Comparison of ENCODE assay signal across 22 cellular contexts in the genomic region with DNA sequence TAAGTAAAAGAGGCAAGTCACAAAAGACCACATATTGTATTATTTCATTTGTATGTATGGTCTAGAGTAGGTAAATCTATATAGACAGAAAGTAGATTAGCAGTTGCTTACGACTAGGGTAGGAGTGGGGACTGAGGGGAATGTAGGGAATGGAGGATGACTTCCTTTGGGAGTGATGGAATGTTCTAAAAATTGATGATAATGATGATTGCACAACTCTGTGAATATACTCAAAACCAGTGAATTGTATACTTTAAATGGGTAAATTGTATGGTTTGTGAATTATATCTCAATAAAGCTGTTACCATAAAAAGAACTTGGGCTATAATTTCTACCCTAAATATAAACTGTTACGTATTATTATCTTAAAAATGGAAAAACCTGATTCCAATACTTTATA. TPM values are rescaled to one million over a fixed set of nuclear protein-coding genes. Genes with fewer than 3 reads are reported as not detected.
A peak's percentile ranks its signal among the peaks of the same experiment; 100 is the strongest.
DNase-seq lines count a peak whose midpoint lies in the region; ATAC-seq, FAIRE-seq and TF ChIP-seq lines count a peak whose summit lies in the region.
"Had no signal": no experiment of that assay in that cellular context is flagged by ENCODE, and none has a peak within 500 bp of the region (broad histone marks: within the 10 kb centered on the region; RNA-seq: fewer than 3 reads in every experiment).

No MANE protein-coding gene starts in this region.

- no peak for TF ChIP-seq RAD21 in K562 (CRISPR knock-in tag; conservative IDR thresholded peaks at IDR 0.05 in 1 of 2, IDR thresholded peaks at IDR 0.05 in 1 of 2)

- no peak for TF ChIP-seq POLR2A in K562 (conservative IDR thresholded peaks at IDR 0.05)
- no peak for TF ChIP-seq POLR2A in endothelial cell of umbilical vein (IDR thresholded peaks at IDR 0.05; ENCODE audit: low read depth, low read length)
- TF ChIP-seq POLR2A in transverse colon (IDR thresholded peaks at IDR 0.05) = no peak

- no peaks in the 10 kb centered on the region for H4K20me1 ChIP-seq in K562 (replicated peaks; ENCODE audit: control insufficient read depth, insufficient read depth, low read length)
- H4K20me1 ChIP-seq in endothelial cell of umbilical vein (replicated peaks; ENCODE audit: control insufficient read depth, extremely low read depth, insufficient read depth, low read length) = no peaks in the 10 kb centered on the region

- ATAC-seq in K562 (no peak), GM21423 (IDR thresholded peaks at IDR 0.05; ENCODE audit: unreplicated experiment) (no peak)
- ATAC-seq: GM23338, HCT116 had no signal

- DNase-seq in D721Med (ENCODE audit: insufficient read length, low spot score) (no peak), K562 (ENCODE audit: extremely low read depth in 1 of 4, low spot score in 3 of 4) (no peak), endothelial cell of umbilical vein (ENCODE audit: low read depth, low spot score) (no peak), transverse colon (no peak)
- DNase-seq in activated CD8-positive, alpha-beta memory T cell treated with anti-CD3 and anti-CD28 coated beads, Interleukin-2, amount 50 U/mL, for 4 hours = no peak
- DNase-seq: ACHN; AML-193; Caco-2; CD4-positive, alpha-beta T cell; DMS153; DMS79; GF-D8; H7; HFFc6; KBM-7 had no signal

- H3K79me2 ChIP-seq in K562 (ENCODE audit: control insufficient read depth, insufficient read depth, low read length) = no peaks in the 10 kb centered on the region
- H3K79me2 ChIP-seq in endothelial cell of umbilical vein (ENCODE audit: control insufficient read depth, insufficient read depth, low read length) = no peaks in the 10 kb centered on the region

- no peak overlapping the region for H3K4me3 ChIP-seq in K562
- no peak overlapping the region for H3K4me3 ChIP-seq in endothelial cell of umbilical vein (replicated peaks in 1 of 3; ENCODE audit: insufficient read depth in 1 of 3, low read depth in 1 of 3, low read length in 3 of 3)
- no peak overlapping the region for H3K4me3 ChIP-seq in transverse colon
- H3K4me3 ChIP-seq: GM23338 had no signal

- H2AFZ ChIP-seq in K562 (ENCODE audit: low read depth, low read length) = no peak overlapping the region
- H2AFZ ChIP-seq in endothelial cell of umbilical vein (ENCODE audit: low read depth, low read length) = no peak overlapping the region
- H2AFZ ChIP-seq: GM23338 had no signal

- no peak overlapping the region for H3K4me2 ChIP-seq in K562 (ENCODE audit: insufficient read depth, low read length)
- H3K4me2 ChIP-seq in endothelial cell of umbilical vein (ENCODE audit: insufficient read depth, low read length) = no peak overlapping the region
- H3K4me2 ChIP-seq: GM23338 had no signal

- H3K4me1 ChIP-seq in K562 (replicated peaks in 1 of 2; ENCODE audit: control insufficient read depth in 2 of 2, insufficient read depth in 2 of 2, low read length in 2 of 2) (no peaks in the 10 kb centered on the region), endothelial cell of umbilical vein (ENCODE audit: control insufficient read depth, extremely low read depth, insufficient read depth, low read length) (no peaks in the 10 kb centered on the region), transverse colon (no peaks in the 10 kb centered on the region)
- H3K4me1 ChIP-seq: Caco-2 had no signal

- CTCF ChIA-PET in K562 (lab: Yijun Ruan, JAX; ENCODE audit: low intra/inter-chr PET ratio) = no interaction called here
- CTCF ChIA-PET in endothelial cell of umbilical vein (lab: Charles Lee) = interaction anchor here (1.2 to 1.7 kb wide), 2 partner anchors 9 to 23 kb away, joined by 3 to 4 read pairs; no protein-coding TSS in a partner anchor

- dilution Hi-C loops in endothelial cell of umbilical vein (cut with MboI; ENCODE audit: extremely low pct_ligation_motif_present, low sequenced_read_pairs) = no loop called here

- FAIRE-seq in D721Med (lab: Jason Lieb, UNC) (peak; percentile 53), K562 (lab: Jason Lieb, UNC) (no peak), endothelial cell of umbilical vein (lab: Jason Lieb, UNC) (peak; percentile 61)
- FAIRE-seq: GM12891, GM18507 had no signal

- H3K9me3 ChIP-seq in K562 (replicated peaks; ENCODE audit: control insufficient read depth, insufficient read depth, low read depth, low read length) (no peaks in the 10 kb centered on the region), endothelial cell of umbilical vein (replicated peaks; ENCODE audit: control insufficient read depth, insufficient read depth, low read length) (no peaks in the 10 kb centered on the region), transverse colon (no peaks in the 10 kb centered on the region)
- H3K9me3 ChIP-seq: Caco-2 had no signal

- H3K9ac ChIP-seq in K562 (ENCODE audit: insufficient read depth in 1 of 2, low read depth in 2 of 2, low read length in 2 of 2) (no peak overlapping the region), endothelial cell of umbilical vein (replicated peaks; ENCODE audit: extremely low read depth, insufficient read depth, low read length) (no peak overlapping the region)

- WGBS in K562 (ENCODE audit: insufficient coverage, low coverage, missing lambda C conversion rate) = 52% methylated on average over 2 of the region's 2 CpGs
- WGBS in transverse colon (ENCODE audit: low coverage in 1 of 2), 2 donors = 77 to 85% methylated on average over 2 of the region's 2 CpGs

- H3K9me1 ChIP-seq in K562 (ENCODE audit: control insufficient read depth, insufficient read depth, low read length) (no peaks in the 10 kb centered on the region), endothelial cell of umbilical vein (replicated peaks; ENCODE audit: control insufficient read depth, extremely low read depth, insufficient read depth, low read length) (no peaks in the 10 kb centered on the region)

- TF ChIP-seq EP300 in K562 (IDR thresholded peaks at IDR 0.05; ENCODE audit: low read length) (no peak), transverse colon (IDR thresholded peaks at IDR 0.05; ENCODE audit: low read depth) (no peak)

- POLR2A ChIA-PET in K562 (lab: Yijun Ruan, JAX) (interaction anchor here (0.6 to 1.6 kb wide), 2 partner anchors 11 to 15 kb away, joined by 3 to 4 read pairs; no protein-coding TSS in a partner anchor), endothelial cell of umbilical vein (lab: Charles Lee) (no interaction called here)

- intact Hi-C loops in K562 (cut with micrococcal nuclease) = no loop called here
- intact Hi-C loops in endothelial cell of umbilical vein (cut with micrococcal nuclease) = no loop called here
- intact Hi-C loops in transverse colon (cut with DNase I; ENCODE audit: low total_unique reads) = no loop called here

- BruUV-seq in K562 (replicated peaks; lab: Mats Ljungman, UMichigan) (no TSS peak), endothelial cell of umbilical vein (replicated peaks; lab: Mats Ljungman, UMichigan) (no TSS peak)

- H3K27ac ChIP-seq in K562 (ENCODE audit: extremely low read depth, low read depth, low read length) = no peak overlapping the region
- no peak overlapping the region for H3K27ac ChIP-seq in endothelial cell of umbilical vein (ENCODE audit: insufficient read depth, low read depth, low read length)
- no peak overlapping the region for H3K27ac ChIP-seq in transverse colon
- H3K27ac ChIP-seq: C4-2B, HL-60 had no signal

- in situ Hi-C loops in K562 (cut with MboI) = no loop called here
- in situ Hi-C loops in transverse colon (cut with MboI; ENCODE audit: low pct_ligation_motif_present in 1 of 4, low pct_unique_long_range_greater_than_20kb in 1 of 4, low sequenced_read_pairs in 3 of 4) = no loop called here

- no peaks in the 10 kb centered on the region for H3K36me3 ChIP-seq in K562 (ENCODE audit: control insufficient read depth, insufficient read depth, low read length)
- H3K36me3 ChIP-seq in endothelial cell of umbilical vein (ENCODE audit: control insufficient read depth in 2 of 2, extremely low read depth in 1 of 2, insufficient read depth in 2 of 2, low read length in 2 of 2) = peaks cover 0 to 14% of the 10 kb centered on the region in 2 experiments
- no peaks in the 10 kb centered on the region for H3K36me3 ChIP-seq in transverse colon

- TF ChIP-seq CTCF in D721Med (IDR thresholded peaks at IDR 0.05; ENCODE audit: insufficient read depth, missing control alignments) (no peak), K562 (IDR thresholded peaks at IDR 0.05 in 2 of 3, conservative IDR thresholded peaks at IDR 0.05 in 1 of 3; ENCODE audit: insufficient read depth in 2 of 3, low read depth in 1 of 3, low read length in 3 of 3) (no peak), endothelial cell of umbilical vein (IDR thresholded peaks at IDR 0.05; ENCODE audit: extremely low read depth in 1 of 2, insufficient read depth in 1 of 2, low read depth in 1 of 2, low read length in 2 of 2) (no peak), transverse colon (IDR thresholded peaks at IDR 0.05) (no peak)

- H3K27me3 ChIP-seq in K562 (ENCODE audit: control insufficient read depth in 2 of 2, insufficient read depth in 2 of 2, low read length in 2 of 2) (no peaks in the 10 kb centered on the region), endothelial cell of umbilical vein (ENCODE audit: control insufficient read depth in 2 of 2, insufficient read depth in 2 of 2, low read length in 2 of 2) (no peaks in the 10 kb centered on the region), transverse colon (no peaks in the 10 kb centered on the region)

RNA-seq across cellular contexts. Expression of gene ADAMTS6, which starts 35.0 kb away (rescaled TPM):
- total RNA-seq in K562 (2011; cell fraction: chromatin; rRNA removed; ENCODE audit: low replicate concordance) = 7.3 and 24.3 TPM in 2 replicates
- total RNA-seq in K562 (2011; cell fraction: nucleolus; rRNA removed) = 3.5 and 6.2 TPM in 2 replicates
- total RNA-seq in K562 (2011; cell fraction: nucleoplasm; rRNA removed) = 8.1 and 8.3 TPM in 2 replicates
- total RNA-seq in K562 (2014; rRNA removed) (1.5 and 1.6 TPM in 2 replicates), K562 (2014; rRNA removed; fragmentation: Illumina TruSeq; extraction: Trizol) (5.3 TPM in 2 replicates), K562 (2015; rRNA removed; fragmentation: Illumina TruSeq; extraction: Trizol) (4.5 and 4.9 TPM in 2 replicates), K562 (2021) (3.1 TPM in 2 replicates), endothelial cell of umbilical vein (43.4 and 57.4 TPM in 2 replicates), transverse colon (1 to 10 TPM in 2 of 4 donors, under 1 TPM in 1, not detected in 1; 0.96 to 2.2 (median 1.1) TPM)
- polyA plus RNA-seq in K562 (2011; rRNA removed) (2.1 and 3.4 TPM in 2 replicates), K562 (2014; fragmentation: Illumina TruSeq; extraction: Trizol) (1.5 and 1.6 TPM in 2 replicates), K562 (2014; fragmentation: Nextera tagmentation; extraction: Ambion mirVana) (under 1 TPM; 0.57 to 0.59 TPM), K562 (2014; rRNA removed) (1.0 and 1.8 TPM in 2 replicates), endothelial cell of umbilical vein (16.2 and 20.4 TPM in 2 replicates)
- polyA plus RNA-seq in K562 (2011; cell fraction: cytosol; rRNA removed) = 0.82 and 1.3 TPM in 2 replicates
- 6.1 and 7.5 TPM in 2 replicates for polyA plus RNA-seq in K562 (2011; cell fraction: nucleus; rRNA removed)
- 0.99 and 1.1 TPM in 2 replicates for polyA plus RNA-seq in K562 (2012)
- 22.8 and 31.2 TPM in 2 replicates for polyA minus RNA-seq in K562 (2011; rRNA and poly(A)+ RNA removed)
- polyA minus RNA-seq in K562 (2011; cell fraction: cytosol; rRNA and poly(A)+ RNA removed) = 5.0 and 8.8 TPM in 2 replicates
- 9.3 and 15.1 TPM in 2 replicates for polyA minus RNA-seq in K562 (2011; cell fraction: nucleus; rRNA and poly(A)+ RNA removed)
- polyA plus RNA-seq in endothelial cell of umbilical vein (2011; cell fraction: cytosol; rRNA removed) = 7.8 and 9.7 TPM in 2 replicates
- polyA plus RNA-seq in endothelial cell of umbilical vein (2011; cell fraction: nucleus; rRNA removed) = 182 and 188 TPM in 2 replicates
- polyA plus RNA-seq in endothelial cell of umbilical vein (2012) = 13.0 and 16.2 TPM in 2 replicates
- 102 and 109 TPM in 2 replicates for polyA minus RNA-seq in endothelial cell of umbilical vein
- polyA minus RNA-seq in endothelial cell of umbilical vein (2011; cell fraction: cytosol; rRNA and poly(A)+ RNA removed) = 2.4 TPM
- polyA minus RNA-seq in endothelial cell of umbilical vein (2011; cell fraction: nucleus; rRNA and poly(A)+ RNA removed) = 217 and 331 TPM in 2 replicates
